ENCODE assay signal across 17 cellular contexts in the genomic region with DNA sequence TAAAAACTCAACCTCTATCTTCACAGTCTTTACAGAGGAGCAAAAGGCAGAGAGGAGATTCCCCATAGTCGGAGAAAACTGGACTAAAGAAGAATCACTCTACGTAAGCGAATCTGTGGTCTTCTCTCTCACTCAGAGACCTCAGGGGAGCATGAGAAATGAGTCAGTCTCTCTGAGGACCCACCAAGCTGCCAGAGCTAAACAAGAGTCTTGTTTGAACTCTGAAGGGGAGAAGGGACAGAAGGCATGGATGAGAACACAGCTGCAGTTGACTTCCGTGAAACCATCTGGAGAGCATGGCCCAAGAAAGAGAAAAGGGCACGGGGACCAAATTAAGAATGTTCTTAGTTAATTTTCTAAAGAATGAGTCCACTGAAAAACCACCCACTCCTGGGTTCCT.
DNase-seq lines count a peak whose midpoint lies in the region; ATAC-seq, FAIRE-seq and TF ChIP-seq lines count a peak whose summit lies in the region.
"Had no signal": no experiment of that assay in that cellular context is flagged by ENCODE, and none has a peak within 500 bp of the region (broad histone marks: within the 10 kb centered on the region; RNA-seq: fewer than 3 reads in every experiment).

No MANE protein-coding gene starts in this region.

- no peak for FAIRE-seq in RCC 7860 (lab: Jason Lieb, UNC)
- FAIRE-seq: HepG2 had no signal

- peaks cover 54% of the 10 kb centered on the region for H3K27me3 Mint-ChIP-seq in stimulated activated memory B cell treated with anti-CD40 and anti-IgM and Interleukin-4, amounts not matched to agents 10 μg/mL and 1 μg/mL and 100 μg/mL, for 72 hours

- DNase-seq in GM12865 (ENCODE audit: low read depth) (peak; percentile 39), astrocyte of the spinal cord (ENCODE audit: low read depth, low spot score) (peak; percentile 60), RCC 7860 (ENCODE audit: low spot score) (no peak), T-helper 1 cell (no peak)
- no peak for DNase-seq in activated naive CD4-positive, alpha-beta T cell treated with anti-CD3 and anti-CD28 coated beads, Interleukin-2, amount 50 U/mL, for 16 hours
- DNase-seq: COR-L47, EL, GM23248, HCEC 1CT, MG63, NCI-H1092, NCI-H146, OCI-M1, RPMI8226 had no signal

- no peak overlapping the region for H3K4me3 Mint-ChIP-seq in stimulated activated memory B cell treated with anti-CD40 and anti-IgM and Interleukin-4, amounts not matched to agents 10 μg/mL and 1 μg/mL and 100 μg/mL, for 72 hours

- peak; percentile 48 for ATAC-seq in HG02885 (IDR thresholded peaks at IDR 0.05; ENCODE audit: poor library complexity, unreplicated experiment)
- peak; percentile 47 for ATAC-seq in stimulated activated memory B cell treated with anti-CD40 and anti-IgM and Interleukin-4, amounts not matched to agents 10 μg/mL and 1 μg/mL and 100 μg/mL, for 72 hours
- ATAC-seq: HepG2 had no signal

- H3K4me1 Mint-ChIP-seq in stimulated activated memory B cell treated with anti-CD40 and anti-IgM and Interleukin-4, amounts not matched to agents 10 μg/mL and 1 μg/mL and 100 μg/mL, for 72 hours: peaks cover 5% of the 10 kb centered on the region

- H3K36me3 Mint-ChIP-seq in stimulated activated memory B cell treated with anti-CD40 and anti-IgM and Interleukin-4, amounts not matched to agents 10 μg/mL and 1 μg/mL and 100 μg/mL, for 72 hours: no peaks in the 10 kb centered on the region

- H3K4me3 ChIP-seq in GM12865 (ENCODE audit: low read depth, low read length): no peak overlapping the region
- H3K4me3 ChIP-seq in astrocyte of the spinal cord (ENCODE audit: low read depth, low read length): no peak overlapping the region
- H3K4me3 ChIP-seq: GM23248, MG63 had no signal

- TF ChIP-seq CTCF in GM12865 (IDR thresholded peaks at IDR 0.05; ENCODE audit: insufficient read depth, low read depth, low read length, missing control alignments): no peak
- no peak for TF ChIP-seq CTCF in astrocyte of the spinal cord (IDR thresholded peaks at IDR 0.05; ENCODE audit: low read depth, low read length)

- in situ Hi-C loops in astrocyte of the spinal cord (cut with HindIII; ENCODE audit: low sequenced_read_pairs): no loop called here

- no peak overlapping the region for H3K27ac Mint-ChIP-seq in stimulated activated memory B cell treated with anti-CD40 and anti-IgM and Interleukin-4, amounts not matched to agents 10 μg/mL and 1 μg/mL and 100 μg/mL, for 72 hours

- no peaks in the 10 kb centered on the region for H3K9me3 Mint-ChIP-seq in stimulated activated memory B cell treated with anti-CD40 and anti-IgM and Interleukin-4, amounts not matched to agents 10 μg/mL and 1 μg/mL and 100 μg/mL, for 72 hours

Comparison
In these comparisons a context has a peak if more than half of its experiments do, and no peak if none do; other contexts are left out.
1. DNase-seq: peak in GM12865 (single experiment) and astrocyte of the spinal cord (single experiment); none in RCC 7860 (single experiment), activated naive CD4-positive, alpha-beta T cell treated with anti-CD3 and anti-CD28 coated beads, Interleukin-2, amount 50 U/mL, for 16 hours (single experiment) and T-helper 1 cell (0 of 5).